ENCODE assay signal across 9 cellular contexts in the genomic region with DNA sequence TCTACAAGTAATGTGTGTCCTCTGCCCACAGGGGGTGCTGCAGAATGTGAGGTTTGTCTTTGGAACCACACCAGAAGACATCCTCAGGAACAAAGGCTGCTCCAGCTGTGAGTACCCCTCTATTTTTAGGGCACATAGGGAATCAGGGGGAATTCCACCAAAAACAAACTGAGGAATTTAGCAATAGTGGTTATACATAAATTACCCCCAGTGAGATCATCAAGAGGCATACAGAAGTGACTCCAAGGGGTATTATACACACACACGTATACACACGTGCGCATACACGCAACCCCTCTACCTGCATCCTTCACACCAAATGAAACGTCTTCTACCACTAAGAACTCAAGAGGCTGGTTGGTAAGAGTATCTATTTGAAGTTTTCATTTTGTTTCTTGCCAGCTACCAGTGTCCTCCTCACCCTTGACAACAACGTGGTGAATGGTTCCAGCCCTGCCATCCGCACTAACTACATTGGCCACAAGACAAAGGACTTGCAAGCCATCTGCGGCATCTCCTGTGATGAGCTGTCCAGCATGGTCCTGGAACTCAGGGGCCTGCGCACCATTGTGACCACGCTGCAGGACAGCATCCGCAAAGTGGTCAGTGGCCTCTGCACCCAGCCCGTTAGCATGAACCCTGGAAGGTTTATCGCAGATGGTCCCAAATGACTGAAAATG. TPM values are rescaled to one million over a fixed set of nuclear protein-coding genes. Genes with fewer than 3 reads are reported as not detected.
DNase-seq lines count a peak whose midpoint lies in the region; ATAC-seq, FAIRE-seq and TF ChIP-seq lines count a peak whose summit lies in the region.
"Had no signal": no experiment of that assay in that cellular context is flagged by ENCODE, and none has a peak within 500 bp of the region (broad histone marks: within the 10 kb centered on the region; RNA-seq: fewer than 3 reads in every experiment).

No MANE protein-coding gene starts in this region.

- no peaks in the 10 kb centered on the region for H3K79me2 ChIP-seq in DOHH2 (ENCODE audit: control insufficient read depth, low read length)

- H3K4me3 ChIP-seq in DOHH2 (ENCODE audit: low read length) (no peak overlapping the region), MG63 (peak overlapping the region; percentile 71)

- H3K27me3 ChIP-seq in DOHH2 (ENCODE audit: control insufficient read depth, low read length): peaks cover 6% of the 10 kb centered on the region
- H3K27me3 ChIP-seq in MG63: no peaks in the 10 kb centered on the region

- intact Hi-C loops in posterior vena cava (cut with DNase I): loop anchor here (5.0 to 10.0 kb wide), 2 partner anchors 411 to 769 kb away; no protein-coding TSS in a partner anchor

- H3K9me2 ChIP-seq in DOHH2 (replicated peaks; ENCODE audit: control insufficient read depth, low read length): no peaks in the 10 kb centered on the region

- FAIRE-seq in RCC 7860 (lab: Jason Lieb, UNC): no peak
- FAIRE-seq: colon had no signal

- TF ChIP-seq CTCF in DOHH2 (IDR thresholded peaks at IDR 0.05; ENCODE audit: low read depth, low read length, poor library complexity, severe bottlenecking): peak; percentile 44

- ATAC-seq in GM21717 (IDR thresholded peaks at IDR 0.05; ENCODE audit: unreplicated experiment): no peak
- no peak for ATAC-seq in HG03432 (IDR thresholded peaks at IDR 0.05; ENCODE audit: unreplicated experiment)

- DNase-seq in MG63 (peak; percentile 32), dedifferentiated amniotic fluid mesenchymal stem cell (ENCODE audit: extremely low spot score) (peak; percentile 22), posterior vena cava (ENCODE audit: low spot score) (peak; percentile 86), RCC 7860 (ENCODE audit: low spot score) (no peak), mesenteric fat pad (ENCODE audit: low spot score) (no peak)

- H3F3A ChIP-seq in DOHH2 (ENCODE audit: control insufficient read depth, insufficient read depth): no peaks in the 10 kb centered on the region

- H3K9me3 ChIP-seq in DOHH2 (ENCODE audit: control insufficient read depth, insufficient read depth, low read length) (no peaks in the 10 kb centered on the region), MG63 (no peaks in the 10 kb centered on the region)

- H3K27ac ChIP-seq in DOHH2 (ENCODE audit: low read depth, low read length): no peak overlapping the region

- no peaks in the 10 kb centered on the region for H4K20me1 ChIP-seq in DOHH2 (ENCODE audit: control insufficient read depth, insufficient read depth, low read depth, low read length)

- H3K4me1 ChIP-seq in DOHH2 (ENCODE audit: control insufficient read depth, low read length): no peaks in the 10 kb centered on the region

- no peak overlapping the region for H3K4me2 ChIP-seq in DOHH2 (ENCODE audit: low read length)

- H3K36me3 ChIP-seq in DOHH2 (ENCODE audit: control insufficient read depth, low read length) (no peaks in the 10 kb centered on the region), MG63 (peaks cover 78% of the 10 kb centered on the region)

RNA-seq across cellular contexts. Expression of a gene that starts 2.8 kb away (rescaled TPM):
- total RNA-seq in MG63 (2014; rRNA removed; shearing (Covaris generic); ENCODE audit: low replicate concordance): 335 and 364 TPM in 2 replicates
- total RNA-seq in posterior vena cava (1,000 to 10,000 TPM in 1 of 2 donors, 100 to 1,000 TPM in 1; 585 to 1,947 TPM), mesenteric fat pad (4,139 TPM)

Comparison
In these comparisons a context has a peak if more than half of its experiments do, and no peak if none do; other contexts are left out.
1. DNase-seq: peak in MG63 (single experiment), dedifferentiated amniotic fluid mesenchymal stem cell (single experiment) and posterior vena cava (single experiment); none in RCC 7860 (single experiment) and mesenteric fat pad (single experiment).